8 cellular contexts compared by ENCODE assay signal in genomic region chr5:109692011-109692410, GRCh38. TPM values are rescaled to one million over a fixed set of nuclear protein-coding genes. Genes with fewer than 3 reads are reported as not detected.
A peak's percentile ranks its signal among the peaks of the same experiment; 100 is the strongest.
DNase-seq lines count a peak whose midpoint lies in the region; ATAC-seq and TF ChIP-seq lines count a peak whose summit lies in the region.

No MANE protein-coding gene starts in this region.

- TF ChIP-seq CTCF in heart right ventricle (IDR thresholded peaks at IDR 0.05), result no peak

- no peak for DNase-seq in heart right ventricle
- DNase-seq in left cardiac atrium, result no peak
- DNase-seq in activated naive CD8-positive, alpha-beta T cell treated with anti-CD3 and anti-CD28 coated beads, Interleukin-2, amount 50 U/mL, for 24 hours, result no peak
- DNase-seq in kidney glomerular epithelial cell (lab: John Stamatoyannopoulos, UW), result peak; percentile 5
- DNase-seq in aorta, result no peak

- peak overlapping the region; percentile 91 for H3K27ac Mint-ChIP-seq in activated naive CD8-positive, alpha-beta T cell treated with anti-CD3 and anti-CD28 coated beads, Interleukin-2, amount 50 U/mL, for 24 hours

- H3K4me3 ChIP-seq in heart right ventricle (peak overlapping the region in 6 of 10 donors; percentile 81 to 99 (median 94)), aorta (ENCODE audit: low read length in 2 of 2) (peak overlapping the region; percentile 62 to 81)

- peaks cover 66% of the 10 kb centered on the region for H3K4me1 Mint-ChIP-seq in activated naive CD8-positive, alpha-beta T cell treated with anti-CD3 and anti-CD28 coated beads, Interleukin-2, amount 50 U/mL, for 24 hours

- H3K9me3 Mint-ChIP-seq in activated naive CD8-positive, alpha-beta T cell treated with anti-CD3 and anti-CD28 coated beads, Interleukin-2, amount 50 U/mL, for 24 hours, result no peaks in the 10 kb centered on the region

- H3K27me3 Mint-ChIP-seq in activated naive CD8-positive, alpha-beta T cell treated with anti-CD3 and anti-CD28 coated beads, Interleukin-2, amount 50 U/mL, for 24 hours, result no peaks in the 10 kb centered on the region

- H3K9me3 ChIP-seq in heart right ventricle (peaks cover 0 to 11% (median 8%) of the 10 kb centered on the region in 11 donors), aorta (ENCODE audit: control insufficient read depth, low read length) (no peaks in the 10 kb centered on the region)

- H3K27me3 ChIP-seq in heart right ventricle (no peaks in the 10 kb centered on the region), aorta (ENCODE audit: control insufficient read depth in 1 of 2, insufficient read depth in 2 of 2, low read length in 1 of 2) (no peaks in the 10 kb centered on the region)

- peaks cover 28% of the 10 kb centered on the region for H3K36me3 Mint-ChIP-seq in activated naive CD8-positive, alpha-beta T cell treated with anti-CD3 and anti-CD28 coated beads, Interleukin-2, amount 50 U/mL, for 24 hours (ENCODE audit: low read depth)

- H3K27ac ChIP-seq in heart right ventricle, result peak overlapping the region in 4 of 10 donors; percentile 96 to 98 (median 96)
- H3K27ac ChIP-seq in aorta (ENCODE audit: low read depth in 1 of 2, low read length in 2 of 2), result peak overlapping the region in 1 of 2 donors; percentile 50

- H3K4me3 Mint-ChIP-seq in activated naive CD8-positive, alpha-beta T cell treated with anti-CD3 and anti-CD28 coated beads, Interleukin-2, amount 50 U/mL, for 24 hours, result peak overlapping the region; percentile 93

- H3K36me3 ChIP-seq in heart right ventricle, result no peaks in the 10 kb centered on the region
- no peaks in the 10 kb centered on the region for H3K36me3 ChIP-seq in aorta (ENCODE audit: control insufficient read depth in 1 of 2, insufficient read depth in 2 of 2, low read length in 1 of 2)

- 66 to 73% methylated on average over 1 of the region's 1 CpG for WGBS in heart right ventricle, 2 donors
- 29 to 44% methylated on average over 1 of the region's 1 CpG for WGBS in aorta, 2 donors

- no peak for ATAC-seq in heart right ventricle
- ATAC-seq in left cardiac atrium, result no peak
- ATAC-seq in activated naive CD8-positive, alpha-beta T cell treated with anti-CD3 and anti-CD28 coated beads, Interleukin-2, amount 50 U/mL, for 24 hours, result peak; percentile 12
- ATAC-seq in aorta (ENCODE audit: low FRiP score), result no peak
- no peak for ATAC-seq in GM19397 (IDR thresholded peaks at IDR 0.05; ENCODE audit: unreplicated experiment)
- no peak for ATAC-seq in GM18511 (IDR thresholded peaks at IDR 0.05; ENCODE audit: unreplicated experiment)
- ATAC-seq in GM19328 (IDR thresholded peaks at IDR 0.05; ENCODE audit: unreplicated experiment), result no peak

- peaks cover 0 to 59% (median 37%) of the 10 kb centered on the region in 9 donors for H3K4me1 ChIP-seq in heart right ventricle
- peaks cover 5 to 7% of the 10 kb centered on the region in 2 donors for H3K4me1 ChIP-seq in aorta (ENCODE audit: control insufficient read depth in 1 of 2, insufficient read depth in 2 of 2, low read length in 2 of 2)

- intact Hi-C loops in heart right ventricle (cut with DNase I) (loop anchor here in 4 of 10 donors (10.0 kb wide), 4 partner anchors 63 to 933 kb away; no protein-coding TSS in a partner anchor), left cardiac atrium (cut with DNase I) (no loop called here), aorta (cut with DNase I) (loop anchor here (5.0 to 10.0 kb wide), 7 partner anchors 53 to 803 kb away; no protein-coding TSS in a partner anchor)

RNA-seq across cellular contexts. Expression of gene MAN2A1, which starts 2.3 kb away (rescaled TPM):
- total RNA-seq in heart right ventricle, result 10 to 100 TPM in 1 of 10 donors, 1 to 10 TPM in 9; 5.4 to 16.1 (median 7.0) TPM
- 1 to 10 TPM; 2.9 to 3.9 TPM for polyA plus RNA-seq in heart right ventricle
- total RNA-seq in left cardiac atrium, result 10 to 100 TPM; 10.4 to 15.4 TPM
- total RNA-seq in aorta, result 10 to 100 TPM; 57.7 to 69.7 TPM
- polyA plus RNA-seq in aorta, result 10 to 100 TPM; 14.5 to 23.5 TPM

Comparison
In these comparisons a context has a peak if more than half of its experiments do, and no peak if none do; other contexts are left out.
1. intact Hi-C loops: an anchor here in aorta (5.0 to 10.0 kb wide); none called in left cardiac atrium.